In the genomic region with DNA sequence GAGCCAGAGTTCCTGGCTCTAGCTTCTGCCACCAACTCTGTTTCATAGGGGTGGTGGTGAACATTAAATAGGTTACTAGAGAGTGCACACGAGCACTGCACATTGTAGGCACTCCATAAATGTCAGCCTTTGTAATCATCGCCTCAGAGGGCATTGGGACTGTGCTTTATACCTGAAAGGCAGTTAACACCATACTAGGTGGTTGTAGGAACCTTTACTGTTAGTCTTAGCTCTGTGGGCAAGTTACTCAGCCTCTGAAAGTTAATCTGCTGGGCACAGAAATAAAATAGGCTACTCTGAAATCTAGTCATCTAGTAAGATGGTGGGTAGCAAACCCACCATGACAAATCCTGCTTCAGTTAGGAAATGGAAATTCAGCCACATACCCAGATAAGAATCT, we compare ENCODE assay signal across 16 cellular contexts. TPM values are rescaled to one million over a fixed set of nuclear protein-coding genes. Genes with fewer than 3 reads are reported as not detected.
DNase-seq lines count a peak whose midpoint lies in the region; ATAC-seq and TF ChIP-seq lines count a peak whose summit lies in the region.
"Had no signal": no experiment of that assay in that cellular context is flagged by ENCODE, and none has a peak within 500 bp of the region (broad histone marks: within the 10 kb centered on the region; RNA-seq: fewer than 3 reads in every experiment).

No MANE protein-coding gene starts in this region.

- no peak overlapping the region for H3K4me2 ChIP-seq in mammary epithelial cell (ENCODE audit: insufficient read depth, low read depth, low read length)
- no peak overlapping the region for H3K4me2 ChIP-seq in fibroblast of lung (ENCODE audit: extremely low read depth, insufficient read depth, low read length)

- in situ Hi-C loops in mammary epithelial cell (cut with MboI; ENCODE audit: low sequenced_read_pairs in 2 of 2) = no loop called here

- no peaks in the 10 kb centered on the region for H3K27me3 ChIP-seq in mammary epithelial cell (ENCODE audit: insufficient read depth, low read length)
- no peaks in the 10 kb centered on the region for H3K27me3 ChIP-seq in breast epithelium
- H3K27me3 ChIP-seq in fibroblast of lung (ENCODE audit: control insufficient read depth, insufficient read depth, low read length) = no peaks in the 10 kb centered on the region
- H3K27me3 ChIP-seq in upper lobe of right lung = no peaks in the 10 kb centered on the region
- H3K27me3 ChIP-seq: BE2C, stomach had no signal

- WGBS in mammary epithelial cell (ENCODE audit: low coverage, missing lambda C conversion rate) = 93% methylated on average over 2 of the region's 2 CpGs

- no peaks in the 10 kb centered on the region for H4K20me1 ChIP-seq in mammary epithelial cell (ENCODE audit: insufficient read depth, low read length)
- no peaks in the 10 kb centered on the region for H4K20me1 ChIP-seq in fibroblast of lung (ENCODE audit: control insufficient read depth, extremely low read depth, insufficient read depth, low read length)

- CTCF ChIA-PET in mammary epithelial cell (lab: Charles Lee; ENCODE audit: low non-redundant PET) = no interaction called here
- CTCF ChIA-PET in T-cell (lab: Charles Lee) = interaction anchor here in 1 of 2 donors (1.0 kb wide), 1 partner anchor 36 kb away, joined by 3 read pairs; no protein-coding TSS in a partner anchor

- H3K4me3 ChIP-seq in mammary epithelial cell (replicated peaks in 1 of 3; ENCODE audit: insufficient read depth in 1 of 3, low read depth in 2 of 3, low read length in 3 of 3) = no peak overlapping the region
- no peak overlapping the region for H3K4me3 ChIP-seq in breast epithelium
- no peak overlapping the region for H3K4me3 ChIP-seq in fibroblast of lung (replicated peaks in 1 of 4; ENCODE audit: control extremely low read depth in 1 of 4, insufficient read depth in 1 of 4, low read depth in 3 of 4, low read length in 4 of 4)
- H3K4me3 ChIP-seq in upper lobe of right lung = no peak overlapping the region
- H3K4me3 ChIP-seq: psoas muscle, stomach had no signal

- peak overlapping the region; percentile 59 for H3K27ac ChIP-seq in mammary epithelial cell (ENCODE audit: insufficient read depth, low read depth, low read length)
- H3K27ac ChIP-seq in breast epithelium = peak overlapping the region in 1 of 2 donors; percentile 33
- peak overlapping the region; percentile 2 for H3K27ac ChIP-seq in fibroblast of lung (ENCODE audit: insufficient read depth, low read length)
- H3K27ac ChIP-seq in upper lobe of right lung = peak overlapping the region; percentile 13
- H3K27ac ChIP-seq: psoas muscle had no signal

- no peak for DNase-seq in mammary epithelial cell
- DNase-seq in breast epithelium (ENCODE audit: low spot score in 2 of 2) = no peak
- DNase-seq in T-cell = no peak
- peak in 1 of 2 donors; percentile 48 for DNase-seq in fibroblast of lung (ENCODE audit: low read depth in 2 of 2)
- DNase-seq in upper lobe of right lung = no peak
- DNase-seq in NCI-H2171 (lab: John Stamatoyannopoulos, UW) = no peak
- no peak for DNase-seq in RPMI8226
- DNase-seq: BE2C; central memory CD4-positive, alpha-beta T cell; DMS53; endodermal cell; left ventricle myocardium superior; NCI-H2081 treated with DMSO at 0.1 percent for 48 hours; psoas muscle; stomach had no signal

- dilution Hi-C loops in mammary epithelial cell (cut with HindIII; ENCODE audit: low sequenced_read_pairs) = no loop called here

- H2AFZ ChIP-seq in mammary epithelial cell (ENCODE audit: low read depth, low read length) = no peak overlapping the region
- no peak overlapping the region for H2AFZ ChIP-seq in fibroblast of lung (ENCODE audit: low read length)

- POLR2A ChIA-PET in T-cell (lab: Charles Lee) = interaction anchor here in 1 of 2 donors (1.1 kb wide), 1 partner anchor 35 kb away, joined by 4 read pairs; no protein-coding TSS in a partner anchor

- no peaks in the 10 kb centered on the region for H3K27me3 Mint-ChIP-seq in T-cell

- intact Hi-C loops in mammary epithelial cell (cut with micrococcal nuclease) = no loop called here
- intact Hi-C loops in breast epithelium (cut with DNase I; ENCODE audit: low total_unique reads) = no loop called here
- intact Hi-C loops in upper lobe of right lung (cut with DNase I) = no loop called here

- TF ChIP-seq CTCF in mammary epithelial cell (conservative IDR thresholded peaks at IDR 0.05 in 1 of 2, IDR thresholded peaks at IDR 0.05 in 1 of 2; ENCODE audit: extremely low read depth in 1 of 2, insufficient read depth in 1 of 2, low read depth in 1 of 2, low read length in 2 of 2) (no peak), breast epithelium (IDR thresholded peaks at IDR 0.05) (no peak), fibroblast of lung (conservative IDR thresholded peaks at IDR 0.05 in 1 of 2, IDR thresholded peaks at IDR 0.05 in 1 of 2; ENCODE audit: low read depth in 1 of 2, low read length in 2 of 2) (no peak), upper lobe of right lung (IDR thresholded peaks at IDR 0.05) (no peak)

- H3K27ac Mint-ChIP-seq in T-cell = peak overlapping the region; percentile 86 to 91

- H3K9me3 Mint-ChIP-seq in T-cell = no peaks in the 10 kb centered on the region
- H3K9me3 Mint-ChIP-seq: endodermal cell had no signal

- H3K9me3 ChIP-seq in mammary epithelial cell (replicated peaks; ENCODE audit: insufficient read depth, low read length) = no peaks in the 10 kb centered on the region
- H3K9me3 ChIP-seq in breast epithelium = no peaks in the 10 kb centered on the region
- no peaks in the 10 kb centered on the region for H3K9me3 ChIP-seq in fibroblast of lung (ENCODE audit: control insufficient read depth, insufficient read depth, low read depth, low read length)
- no peaks in the 10 kb centered on the region for H3K9me3 ChIP-seq in upper lobe of right lung
- H3K9me3 ChIP-seq: BE2C, psoas muscle, stomach had no signal

- peaks cover 27% of the 10 kb centered on the region for H3K4me1 ChIP-seq in mammary epithelial cell (ENCODE audit: insufficient read depth, low read length)
- peaks cover 3 to 13% of the 10 kb centered on the region in 2 donors for H3K4me1 ChIP-seq in breast epithelium
- H3K4me1 ChIP-seq in fibroblast of lung (ENCODE audit: control insufficient read depth, extremely low read depth, insufficient read depth, low read length) = peaks cover 10% of the 10 kb centered on the region
- peaks cover 16% of the 10 kb centered on the region for H3K4me1 ChIP-seq in upper lobe of right lung
- H3K4me1 ChIP-seq: BE2C had no signal

- TF ChIP-seq POLR2A in breast epithelium (IDR thresholded peaks at IDR 0.05) = no peak

- no peak for ATAC-seq in T-cell (replicated peaks in 1 of 4)
- no peak for ATAC-seq in upper lobe of right lung
- ATAC-seq in GM21529 (IDR thresholded peaks at IDR 0.05; ENCODE audit: unreplicated experiment) = no peak
- ATAC-seq: left ventricle myocardium superior, psoas muscle had no signal

- peaks cover 45% of the 10 kb centered on the region for H3K36me3 ChIP-seq in mammary epithelial cell (ENCODE audit: insufficient read depth, low read length)
- peaks cover 9% of the 10 kb centered on the region for H3K36me3 ChIP-seq in breast epithelium
- H3K36me3 ChIP-seq in fibroblast of lung (ENCODE audit: control insufficient read depth, insufficient read depth, low read length) = peaks cover 19% of the 10 kb centered on the region
- peaks cover 94% of the 10 kb centered on the region for H3K36me3 ChIP-seq in upper lobe of right lung

- H3K9ac ChIP-seq in mammary epithelial cell (ENCODE audit: insufficient read depth, low read length) (no peak overlapping the region), fibroblast of lung (ENCODE audit: insufficient read depth, low read length) (no peak overlapping the region)

- H3K79me2 ChIP-seq in mammary epithelial cell (ENCODE audit: insufficient read depth, low read length) (peaks cover 58% of the 10 kb centered on the region), fibroblast of lung (ENCODE audit: control insufficient read depth, insufficient read depth, low read length) (peaks cover 39% of the 10 kb centered on the region)

- no peak overlapping the region for H3K4me3 Mint-ChIP-seq in T-cell
- H3K4me3 Mint-ChIP-seq: endodermal cell had no signal

- H3K4me1 Mint-ChIP-seq in T-cell = peaks cover 60 to 69% (median 68%) of the 10 kb centered on the region in 3 donors

- no TSS peak for BruUV-seq in mammary epithelial cell (replicated peaks; lab: Mats Ljungman, UMichigan)

- H3K36me3 Mint-ChIP-seq in T-cell = peaks cover 38% of the 10 kb centered on the region

RNA-seq across cellular contexts. Expression of a gene that starts 37.6 kb away (rescaled TPM):
- total RNA-seq in mammary epithelial cell = 10 to 100 TPM; 29.7 to 50.4 TPM
- polyA plus RNA-seq in mammary epithelial cell = 16.1 TPM
- 76.0 TPM for polyA minus RNA-seq in mammary epithelial cell
- total RNA-seq in breast epithelium = 10 to 100 TPM; 32.8 to 41.9 (median 35.4) TPM
- total RNA-seq in T-cell = 100 to 1,000 TPM; 122 to 148 (median 126) TPM
- 10.3 and 16.0 TPM in 2 replicates for total RNA-seq in fibroblast of lung
- 12.9 and 18.0 TPM in 2 replicates for polyA plus RNA-seq in fibroblast of lung
- polyA plus RNA-seq in fibroblast of lung (2012) = 24.5 and 29.0 TPM in 2 replicates
- polyA minus RNA-seq in fibroblast of lung (ENCODE audit: low replicate concordance) = 97.0 and 130 TPM in 2 replicates
- 64.3 TPM for total RNA-seq in upper lobe of right lung

RNA-seq across cellular contexts. Expression of a gene that starts 54.4 kb away (rescaled TPM):
- 10 to 100 TPM; 18.0 to 19.2 TPM for total RNA-seq in mammary epithelial cell
- polyA plus RNA-seq in mammary epithelial cell = 19.1 TPM
- 10.1 TPM for polyA minus RNA-seq in mammary epithelial cell
- 10 to 100 TPM; 18.7 to 36.8 (median 29.7) TPM for total RNA-seq in breast epithelium
- 10 to 100 TPM; 10.3 to 24.0 (median 20.3) TPM for total RNA-seq in T-cell
- 17.2 and 29.6 TPM in 2 replicates for total RNA-seq in fibroblast of lung
- 10.4 and 13.3 TPM in 2 replicates for polyA plus RNA-seq in fibroblast of lung
- polyA plus RNA-seq in fibroblast of lung (2012) = 7.6 and 8.9 TPM in 2 replicates
- 16.0 and 24.3 TPM in 2 replicates for polyA minus RNA-seq in fibroblast of lung (ENCODE audit: low replicate concordance)
- total RNA-seq in upper lobe of right lung = 16.7 TPM
